Comparison of ENCODE assay signal across 28 cellular contexts in genomic region chr12:5435161-5435560, GRCh38. TPM values are rescaled to one million over a fixed set of nuclear protein-coding genes. Genes with fewer than 3 reads are reported as not detected.
DNase-seq lines count a peak whose midpoint lies in the region; ATAC-seq and TF ChIP-seq lines count a peak whose summit lies in the region.
"Had no signal": no experiment of that assay in that cellular context is flagged by ENCODE, and none has a peak within 500 bp of the region (broad histone marks: within the 10 kb centered on the region; RNA-seq: fewer than 3 reads in every experiment).

No MANE protein-coding gene starts in this region.

- peak overlapping the region; percentile 88 to 92 for H3K27ac ChIP-seq in ascending aorta
- no peak overlapping the region for H3K27ac ChIP-seq in fibroblast of lung (ENCODE audit: insufficient read depth, low read length)
- peak overlapping the region; percentile 92 to 96 for H3K27ac ChIP-seq in tibial artery
- H3K27ac ChIP-seq: SK-N-MC had no signal

- ATAC-seq in HG03025 (IDR thresholded peaks at IDR 0.05; ENCODE audit: low FRiP score, unreplicated experiment): no peak
- no peak for ATAC-seq in GM21825 (IDR thresholded peaks at IDR 0.05; ENCODE audit: unreplicated experiment)
- ATAC-seq: GM12878 had no signal

- H3K4me3 ChIP-seq in AG10803 (ENCODE audit: low read length): peak overlapping the region; percentile 95
- peak overlapping the region; percentile 18 to 79 for H3K4me3 ChIP-seq in ascending aorta
- H3K4me3 ChIP-seq in fibroblast of lung (replicated peaks in 1 of 4; ENCODE audit: control extremely low read depth in 1 of 4, insufficient read depth in 1 of 4, low read depth in 3 of 4, low read length in 4 of 4): peak overlapping the region in 1 of 4 experiments; percentile 79
- H3K4me3 ChIP-seq in tibial artery: peak overlapping the region; percentile 76 to 82
- H3K4me3 ChIP-seq: GM12878, MG63, SK-N-MC had no signal

- no peaks in the 10 kb centered on the region for H4K20me1 ChIP-seq in fibroblast of lung (ENCODE audit: control insufficient read depth, extremely low read depth, insufficient read depth, low read length)

- no peaks in the 10 kb centered on the region for H3K9me3 ChIP-seq in ascending aorta
- H3K9me3 ChIP-seq in fibroblast of lung (ENCODE audit: control insufficient read depth, insufficient read depth, low read depth, low read length): no peaks in the 10 kb centered on the region
- no peaks in the 10 kb centered on the region for H3K9me3 ChIP-seq in tibial artery
- H3K9me3 ChIP-seq: BE2C, MG63 had no signal

- intact Hi-C loops in ascending aorta (cut with DNase I): loop anchor here (5.0 kb wide), 1 partner anchor 37 kb away; no protein-coding TSS in a partner anchor
- intact Hi-C loops in tibial artery (cut with DNase I; ENCODE audit: low total_unique reads): no loop called here

- no peaks in the 10 kb centered on the region for H3K27me3 ChIP-seq in ascending aorta
- H3K27me3 ChIP-seq in fibroblast of lung (ENCODE audit: control insufficient read depth, insufficient read depth, low read length): peaks cover 6% of the 10 kb centered on the region
- no peaks in the 10 kb centered on the region for H3K27me3 ChIP-seq in tibial artery

- TF ChIP-seq CTCF in AG10803 (conservative IDR thresholded peaks at IDR 0.05; ENCODE audit: low read length) (no peak), ascending aorta (IDR thresholded peaks at IDR 0.05) (no peak), fibroblast of lung (conservative IDR thresholded peaks at IDR 0.05 in 1 of 2, IDR thresholded peaks at IDR 0.05 in 1 of 2; ENCODE audit: low read depth in 1 of 2, low read length in 2 of 2) (no peak), tibial artery (IDR thresholded peaks at IDR 0.05) (no peak)

- no peak overlapping the region for H2AFZ ChIP-seq in fibroblast of lung (ENCODE audit: low read length)

- peak overlapping the region; percentile 35 for H3K4me2 ChIP-seq in fibroblast of lung (ENCODE audit: extremely low read depth, insufficient read depth, low read length)

- H3K36me3 ChIP-seq in ascending aorta (no peaks in the 10 kb centered on the region), fibroblast of lung (ENCODE audit: control insufficient read depth, insufficient read depth, low read length) (no peaks in the 10 kb centered on the region), tibial artery (no peaks in the 10 kb centered on the region)
- H3K36me3 ChIP-seq: BE2C, MG63 had no signal

- no peak overlapping the region for H3K9ac ChIP-seq in fibroblast of lung (ENCODE audit: insufficient read depth, low read length)

- DNase-seq in AG10803 (ENCODE audit: low read depth) (peak; percentile 61), ascending aorta (ENCODE audit: low spot score in 2 of 2) (no peak), fibroblast of lung (ENCODE audit: low read depth in 2 of 2) (no peak), tibial artery (no peak), NCI-H2029 treated with DMSO at 0.1 percent for 48 hours (lab: John Stamatoyannopoulos, UW) (no peak)
- DNase-seq: BE2C; CD8-positive, alpha-beta memory T cell; DMS 273 treated with DMSO at 0.1 percent for 48 hours; DMS79; EL; GDM1; GOT3; HCEC 1CT; KG1; MG63; NCI-H1105 treated with DMSO at 0.1 percent for 48 hours; NCI-H146; NCI-H2029; NCI-H2227 treated with DMSO at 0.1 percent for 48 hours; NCI-H526 treated with DMSO at 0.1 percent for 48 hours; OCI-M1; SIG-M5 had no signal

- H3K79me2 ChIP-seq in fibroblast of lung (ENCODE audit: control insufficient read depth, insufficient read depth, low read length): peaks cover 61% of the 10 kb centered on the region

- H3K4me1 ChIP-seq in ascending aorta (peaks cover 0 to 38% of the 10 kb centered on the region in 2 donors), fibroblast of lung (ENCODE audit: control insufficient read depth, extremely low read depth, insufficient read depth, low read length) (peaks cover 11% of the 10 kb centered on the region), tibial artery (peaks cover 0 to 75% (median 45%) of the 10 kb centered on the region in 4 donors)
- H3K4me1 ChIP-seq: BE2C had no signal

RNA-seq across cellular contexts. Expression of gene NTF3, which starts 3.3 kb away (rescaled TPM):
- 58.9 TPM for total RNA-seq in ascending aorta
- 1.5 and 5.9 TPM in 2 replicates for total RNA-seq in fibroblast of lung
- 11.2 and 12.5 TPM in 2 replicates for polyA plus RNA-seq in fibroblast of lung
- 9.5 and 10.2 TPM in 2 replicates for polyA plus RNA-seq in fibroblast of lung (2012)
- polyA minus RNA-seq in fibroblast of lung (ENCODE audit: low replicate concordance): 13.3 and 14.7 TPM in 2 replicates
- total RNA-seq: CD8-positive, alpha-beta memory T cell; GM12878; NCI-H460 had no signal
- polyA plus RNA-seq: CD14-positive monocyte; CD8-positive, alpha-beta memory T cell had no signal
